ENCODE assay signal across 10 cellular contexts in genomic region chr9:109817146-109817845, GRCh38. TPM values are rescaled to one million over a fixed set of nuclear protein-coding genes. Genes with fewer than 3 reads are reported as not detected.
DNase-seq lines count a peak whose midpoint lies in the region; ATAC-seq and TF ChIP-seq lines count a peak whose summit lies in the region.
"Had no signal": no experiment of that assay in that cellular context is flagged by ENCODE, and none has a peak within 500 bp of the region (broad histone marks: within the 10 kb centered on the region; RNA-seq: fewer than 3 reads in every experiment).

No MANE protein-coding gene starts in this region.

- no peak for TF ChIP-seq CTCF in right lobe of liver (IDR thresholded peaks at IDR 0.05)

- ATAC-seq in right lobe of liver = peak in 3 of 4 donors; percentile 19 to 42 (median 21)
- ATAC-seq in HG02884 (IDR thresholded peaks at IDR 0.05; ENCODE audit: unreplicated experiment) = no peak
- ATAC-seq in stimulated activated naive CD8-positive, alpha-beta T cell treated with anti-CD3 and anti-CD28 coated beads, Interleukin-15, amount 100 ng/mL, for 72 hours = no peak

- no peak overlapping the region for H3K27ac Mint-ChIP-seq in stimulated activated naive CD8-positive, alpha-beta T cell treated with anti-CD3 and anti-CD28 coated beads, Interleukin-15, amount 100 ng/mL, for 72 hours

- H3K27ac ChIP-seq in ectodermal cell (ENCODE audit: insufficient read depth, low read depth, low read length, poor library complexity, severe bottlenecking) (peak overlapping the region; percentile 47), right lobe of liver (peak overlapping the region; percentile 52 to 78 (median 76))
- H3K27ac ChIP-seq: 22Rv1 had no signal

- peaks cover 0 to 5% of the 10 kb centered on the region in 2 donors for H3K9me3 Mint-ChIP-seq in stimulated activated naive CD8-positive, alpha-beta T cell treated with anti-CD3 and anti-CD28 coated beads, Interleukin-15, amount 100 ng/mL, for 72 hours

- H3K4me3 ChIP-seq in ectodermal cell (ENCODE audit: insufficient read depth, low read depth, low read length) = no peak overlapping the region
- no peak overlapping the region for H3K4me3 ChIP-seq in right lobe of liver
- H3K4me3 ChIP-seq: pancreas had no signal

- no peaks in the 10 kb centered on the region for H3K4me1 Mint-ChIP-seq in stimulated activated naive CD8-positive, alpha-beta T cell treated with anti-CD3 and anti-CD28 coated beads, Interleukin-15, amount 100 ng/mL, for 72 hours

- H3K27me3 Mint-ChIP-seq in stimulated activated naive CD8-positive, alpha-beta T cell treated with anti-CD3 and anti-CD28 coated beads, Interleukin-15, amount 100 ng/mL, for 72 hours = no peaks in the 10 kb centered on the region

- H3K36me3 ChIP-seq in ectodermal cell (ENCODE audit: control insufficient read depth, insufficient read depth, low read length) = no peaks in the 10 kb centered on the region
- H3K36me3 ChIP-seq in right lobe of liver = no peaks in the 10 kb centered on the region
- H3K36me3 ChIP-seq: pancreas had no signal

- H3K27me3 ChIP-seq in ectodermal cell (ENCODE audit: control insufficient read depth, insufficient read depth, low read length, poor library complexity, severe bottlenecking) (no peaks in the 10 kb centered on the region), right lobe of liver (no peaks in the 10 kb centered on the region)
- H3K27me3 ChIP-seq: pancreas had no signal

- DNase-seq in DMS 273 (lab: John Stamatoyannopoulos, UW; ENCODE audit: unreplicated experiment) (peak; percentile 31), DMS 273 treated with DMSO at 0.1 percent for 48 hours (lab: John Stamatoyannopoulos, UW) (no peak), right lobe of liver (no peak), NOMO-1 treated with DMSO at 0.1 percent for 48 hours (lab: John Stamatoyannopoulos, UW; ENCODE audit: unreplicated experiment) (no peak), NCI-H2196 treated with DMSO at 0.1 percent for 48 hours (lab: John Stamatoyannopoulos, UW; ENCODE audit: unreplicated experiment) (no peak)
- no peak for DNase-seq in stimulated activated naive CD8-positive, alpha-beta T cell treated with anti-CD3 and anti-CD28 coated beads, Interleukin-15, amount 100 ng/mL, for 72 hours

- WGBS in ectodermal cell, 2 experiments = 83 to 86% methylated on average over 6 of the region's 6 CpGs
- 40% methylated on average over 6 of the region's 6 CpGs for WGBS in right lobe of liver (ENCODE audit: insufficient coverage, low coverage, low lambda C conversion rate, missing lambda C conversion rate)

- H3K9me3 ChIP-seq in ectodermal cell (ENCODE audit: control insufficient read depth, low read length) (no peaks in the 10 kb centered on the region), right lobe of liver (no peaks in the 10 kb centered on the region)
- H3K9me3 ChIP-seq: pancreas had no signal

- intact Hi-C loops in right lobe of liver (cut with DNase I) = no loop called here

- TF ChIP-seq POLR2A in right lobe of liver (IDR thresholded peaks at IDR 0.05) = no peak

- no peak overlapping the region for H3K4me3 Mint-ChIP-seq in stimulated activated naive CD8-positive, alpha-beta T cell treated with anti-CD3 and anti-CD28 coated beads, Interleukin-15, amount 100 ng/mL, for 72 hours

- H3K4me1 ChIP-seq in ectodermal cell (ENCODE audit: control insufficient read depth, insufficient read depth, low read length) (peaks cover 6% of the 10 kb centered on the region), right lobe of liver (peaks cover 0 to 58% (median 32%) of the 10 kb centered on the region in 4 donors)

RNA-seq across cellular contexts. Expression of gene PALM2AKAP2, which starts 37.3 kb away (rescaled TPM):
- polyA plus RNA-seq in ectodermal cell (2013, experiment 1 of 4) = 22.3 TPM
- 17.0 TPM for polyA plus RNA-seq in ectodermal cell (2013, experiment 2 of 4)
- 13.1 TPM for polyA plus RNA-seq in ectodermal cell (2013, experiment 3 of 4)
- polyA plus RNA-seq in ectodermal cell (2013, experiment 4 of 4) = 14.1 TPM
- total RNA-seq in right lobe of liver = 10 to 100 TPM; 26.4 to 50.3 (median 32.2) TPM

Comparison
In these comparisons a context has a peak if more than half of its experiments do, and no peak if none do; other contexts are left out.
1. ATAC-seq: peak in right lobe of liver (3 of 4); none in HG02884 (single experiment) and stimulated activated naive CD8-positive, alpha-beta T cell treated with anti-CD3 and anti-CD28 coated beads, Interleukin-15, amount 100 ng/mL, for 72 hours (single experiment).